8 cellular contexts compared by ENCODE assay signal in genomic region chr7:100246865-100247137, GRCh38. TPM values are rescaled to one million over a fixed set of nuclear protein-coding genes. Genes with fewer than 3 reads are reported as not detected.
"Had no signal": no experiment of that assay in that cellular context is flagged by ENCODE, and none has a peak within 500 bp of the region (broad histone marks: within the 10 kb centered on the region; RNA-seq: fewer than 3 reads in every experiment).

No MANE protein-coding gene starts in this region.

RNA-seq across cellular contexts. Expression of gene PVRIG, which starts 27.1 kb away (rescaled TPM):
- total RNA-seq: cardiac septum, chondrocyte, fibroblast of lung, fibroblast of villous mesenchyme, kidney epithelial cell, osteoblast, smooth muscle cell had no signal
- polyA plus RNA-seq: endothelial cell of umbilical vein, fibroblast of lung, smooth muscle cell had no signal
